21 cellular contexts compared by ENCODE assay signal in genomic region chr20:62493253-62493885, GRCh38. TPM values are rescaled to one million over a fixed set of nuclear protein-coding genes. Genes with fewer than 3 reads are reported as not detected.
A peak's percentile ranks its signal among the peaks of the same experiment; 100 is the strongest.
DNase-seq lines count a peak whose midpoint lies in the region; ATAC-seq, FAIRE-seq and TF ChIP-seq lines count a peak whose summit lies in the region.
"Had no signal": no experiment of that assay in that cellular context is flagged by ENCODE, and none has a peak within 500 bp of the region (broad histone marks: within the 10 kb centered on the region; RNA-seq: fewer than 3 reads in every experiment).

No MANE protein-coding gene starts in this region.

- H3K9me3 ChIP-seq in SK-N-SH (no peaks in the 10 kb centered on the region), HepG2 (ENCODE audit: low read length) (no peaks in the 10 kb centered on the region), aorta (ENCODE audit: control insufficient read depth, low read length) (no peaks in the 10 kb centered on the region), GM23248 (ENCODE audit: low read depth) (no peaks in the 10 kb centered on the region)

- BruUV-seq in HepG2 (replicated peaks; lab: Mats Ljungman, UMichigan), result no TSS peak

- in situ Hi-C loops in HepG2 (cut with HindIII; ENCODE audit: extremely low pct_ligation_motif_present, low pct_unique_long_range_greater_than_20kb), result loop anchor here (5.0 kb wide), 1 partner anchor 81 kb away; no protein-coding TSS in a partner anchor
- in situ Hi-C loops in GM23248 (cut with MboI), result no loop called here

- DNase-seq in SK-N-SH (peak; percentile 64), Right ventricle myocardium superior (no peak), HepG2 (ENCODE audit: low spot score) (no peak), aorta (no peak), NCI-H69 (lab: John Stamatoyannopoulos, UW) (no peak), GM23248 (no peak)
- DNase-seq in activated CD4-positive, alpha-beta T cell treated with anti-CD3 and anti-CD28 coated beads for 4 hours, result no peak
- DNase-seq: AML-193; CD4-positive, alpha-beta T cell; GF-D8; KG1; NCI-H1417; NCI-H187 treated with DMSO at 0.1 percent for 48 hours; NCI-H2227 treated with DMSO at 0.1 percent for 48 hours; NCI-H510A treated with DMSO at 0.1 percent for 48 hours; NCI-H82; OCI-M1; SIG-M5 had no signal

- intact Hi-C loops in Right ventricle myocardium superior (cut with DNase I) (no loop called here), HepG2 (cut with micrococcal nuclease; ENCODE audit: unreplicated experiment) (no loop called here), aorta (cut with DNase I) (no loop called here)

- no peaks in the 10 kb centered on the region for H3K79me2 ChIP-seq in SK-N-SH (ENCODE audit: insufficient read depth)
- no peaks in the 10 kb centered on the region for H3K79me2 ChIP-seq in HepG2 (ENCODE audit: insufficient read depth, low read length)
- H3K79me2 ChIP-seq in GM23248 (ENCODE audit: insufficient read depth), result no peaks in the 10 kb centered on the region

- H3K4me2 ChIP-seq in SK-N-SH, result no peak overlapping the region
- H3K4me2 ChIP-seq in HepG2 (ENCODE audit: low read depth, low read length), result no peak overlapping the region
- H3K4me2 ChIP-seq in GM23248 (ENCODE audit: unreplicated experiment), result no peak overlapping the region

- POLR2A ChIA-PET in SK-N-SH (lab: Yijun Ruan, JAX), result no interaction called here
- POLR2A ChIA-PET in HepG2 (lab: Yijun Ruan, JAX), result no interaction called here

- FAIRE-seq in HepG2 (lab: Jason Lieb, UNC), result no peak

- H3K4me3 ChIP-seq in SK-N-SH (ENCODE audit: low read depth in 2 of 2, low read length in 1 of 2) (no peak overlapping the region), HepG2 (replicated peaks in 1 of 3; ENCODE audit: insufficient read depth in 1 of 3, low read depth in 2 of 3, low read length in 3 of 3) (no peak overlapping the region), aorta (ENCODE audit: low read length in 2 of 2) (no peak overlapping the region), GM23248 (no peak overlapping the region)

- TF ChIP-seq EP300 in SK-N-SH (IDR thresholded peaks at IDR 0.05; ENCODE audit: borderline replicate concordance in 1 of 2, low read depth in 1 of 2, low read length in 1 of 2) (no peak), HepG2 (IDR thresholded peaks at IDR 0.05; ENCODE audit: low read depth in 2 of 2, low read length in 2 of 2) (no peak), HepG2 (CRISPR knock-in tag; IDR thresholded peaks at IDR 0.05; ENCODE audit: borderline replicate concordance) (no peak)

- H3K27ac ChIP-seq in SK-N-SH (ENCODE audit: low read depth in 2 of 2, low read length in 1 of 2) (no peak overlapping the region), HepG2 (ENCODE audit: extremely low read length, insufficient read depth, low read length) (no peak overlapping the region), aorta (ENCODE audit: low read depth in 1 of 2, low read length in 2 of 2) (no peak overlapping the region), GM23248 (no peak overlapping the region)
- H3K27ac ChIP-seq: 22Rv1 had no signal

- H3K4me1 ChIP-seq in SK-N-SH (ENCODE audit: control insufficient read depth in 1 of 2, insufficient read depth in 2 of 2, low read depth in 1 of 2, low read length in 1 of 2), result peaks cover 0 to 8% of the 10 kb centered on the region in 2 experiments; a peak in 1 of 4 replicates
- H3K4me1 ChIP-seq in HepG2 (ENCODE audit: insufficient read depth, low read length), result peaks cover 19% of the 10 kb centered on the region
- no peaks in the 10 kb centered on the region for H3K4me1 ChIP-seq in aorta (ENCODE audit: control insufficient read depth in 1 of 2, insufficient read depth in 2 of 2, low read length in 2 of 2)
- no peaks in the 10 kb centered on the region for H3K4me1 ChIP-seq in GM23248 (ENCODE audit: insufficient read depth)

- TF ChIP-seq RAD21 in SK-N-SH (IDR thresholded peaks at IDR 0.05; ENCODE audit: low read length), result no peak
- no peak for TF ChIP-seq RAD21 in HepG2 (CRISPR knock-in tag; IDR thresholded peaks at IDR 0.05)

- H4K20me1 ChIP-seq in SK-N-SH (ENCODE audit: insufficient read depth) (no peaks in the 10 kb centered on the region), HepG2 (ENCODE audit: insufficient read depth, low read length) (no peaks in the 10 kb centered on the region), GM23248 (ENCODE audit: insufficient read depth) (no peaks in the 10 kb centered on the region)

- no peaks in the 10 kb centered on the region for H3K36me3 ChIP-seq in SK-N-SH (replicated peaks in 1 of 2; ENCODE audit: control insufficient read depth in 1 of 2, insufficient read depth in 2 of 2, low read length in 1 of 2)
- H3K36me3 ChIP-seq in HepG2 (replicated peaks in 1 of 2; ENCODE audit: control insufficient read depth in 1 of 2, insufficient read depth in 2 of 2, low read length in 2 of 2), result no peaks in the 10 kb centered on the region
- no peaks in the 10 kb centered on the region for H3K36me3 ChIP-seq in aorta (ENCODE audit: control insufficient read depth in 1 of 2, insufficient read depth in 2 of 2, low read length in 1 of 2)
- no peaks in the 10 kb centered on the region for H3K36me3 ChIP-seq in GM23248 (ENCODE audit: low read depth)

- ATAC-seq in SK-N-SH treated with all-trans-retinoic acid at 6 μM for 48 hours (no peak), Right ventricle myocardium superior (ENCODE audit: poor library complexity) (peak; percentile 34), HepG2 (no peak), aorta (ENCODE audit: low FRiP score) (peak; percentile 4)

- 45% methylated on average over 10 of the region's 15 CpGs for WGBS in SK-N-SH (ENCODE audit: low lambda C conversion rate)
- 39% methylated on average over 10 of the region's 15 CpGs for WGBS in HepG2 (ENCODE audit: low lambda C conversion rate)
- WGBS in aorta, 2 donors, result 46 to 47% methylated on average over 15 of the region's 15 CpGs
- 55 to 60% methylated on average over 15 of the region's 15 CpGs for WGBS in GM23248 (ENCODE audit: low coverage in 1 of 2, low lambda C conversion rate in 2 of 2, missing lambda C conversion rate in 2 of 2), 2 experiments

- H3K9ac ChIP-seq in SK-N-SH (no peak overlapping the region), HepG2 (ENCODE audit: insufficient read depth, low read depth, low read length) (no peak overlapping the region), GM23248 (no peak overlapping the region)

- no peaks in the 10 kb centered on the region for H3K9me2 ChIP-seq in SK-N-SH
- H3K9me2 ChIP-seq in GM23248 (ENCODE audit: insufficient read depth), result no peaks in the 10 kb centered on the region

- H2AFZ ChIP-seq in SK-N-SH (ENCODE audit: low read depth) (no peak overlapping the region), HepG2 (ENCODE audit: low read length) (no peak overlapping the region), GM23248 (no peak overlapping the region)

- no peak for TF ChIP-seq POLR2A in HepG2 (IDR thresholded peaks at IDR 0.05; ENCODE audit: insufficient read depth in 1 of 2, low read depth in 2 of 2, low read length in 2 of 2)

- H3K27me3 ChIP-seq in SK-N-SH (ENCODE audit: insufficient read depth), result peaks cover 4% of the 10 kb centered on the region; the same call in 1 of the 2 replicates
- H3K27me3 ChIP-seq in HepG2 (ENCODE audit: control insufficient read depth in 1 of 2, insufficient read depth in 2 of 2, low read length in 2 of 2), result peaks cover 26 to 75% of the 10 kb centered on the region in 2 experiments
- H3K27me3 ChIP-seq in aorta (ENCODE audit: control insufficient read depth in 1 of 2, insufficient read depth in 2 of 2, low read length in 1 of 2), result no peaks in the 10 kb centered on the region
- peaks cover 10% of the 10 kb centered on the region for H3K27me3 ChIP-seq in GM23248 (replicated peaks; ENCODE audit: insufficient read depth)

- no peaks in the 10 kb centered on the region for H3F3A ChIP-seq in SK-N-SH (replicated peaks; ENCODE audit: insufficient read depth)
- no peaks in the 10 kb centered on the region for H3F3A ChIP-seq in GM23248 (ENCODE audit: insufficient read depth)

- TF ChIP-seq CTCF in SK-N-SH (IDR thresholded peaks at IDR 0.05), result no peak
- no peak for TF ChIP-seq CTCF in HepG2 (CRISPR knock-in tag; IDR thresholded peaks at IDR 0.05)

- CTCF ChIA-PET in SK-N-SH (lab: Yijun Ruan, JAX) (interaction anchor here (0.8 to 6.9 kb wide), 7 partner anchors 15 to 299 kb away, joined by 3 to 62 read pairs (median 9); partner anchors contain the start of gene GATA5), HepG2 (lab: Yijun Ruan, JAX; ENCODE audit: low intra/inter-chr PET ratio, low total read pairs) (no interaction called here)

TF ChIP-seq in SK-N-SH treated with all-trans-retinoic acid at 6 μM for 48 hours, 23 proteins besides CTCF, POLR2A, EP300 and RAD21 (continues in another document):
- no peak for TF ChIP-seq SNAI2 (CRISPR knock-in tag; IDR thresholded peaks at IDR 0.05)

RNA-seq across cellular contexts. Expression of gene GATA5, which starts 17.6 kb away (rescaled TPM):
- polyA plus RNA-seq in SK-N-SH (2012; rRNA removed) (not detected in 2 replicates), HepG2 (2011; rRNA removed) (0.12 and 0.18 TPM in 2 replicates), aorta (1 to 10 TPM in 1 of 2 donors, under 1 TPM in 1; 0.28 to 3.5 TPM), GM23248 (2016; fragmentation: Nextera tagmentation; extraction: Ambion mirVana) (not detected in 2 replicates)
- not detected in 2 replicates for polyA plus RNA-seq in SK-N-SH (2012; cell fraction: cytosol; rRNA removed)
- polyA plus RNA-seq in SK-N-SH (2012; cell fraction: nucleus; rRNA removed), result not detected in 2 replicates
- total RNA-seq in Right ventricle myocardium superior (1.7 TPM), HepG2 (2016; rRNA removed; fragmentation: Illumina TruSeq; extraction: Trizol) (0.20 and 0.39 TPM in 2 replicates), aorta (1 to 10 TPM in 1 of 2 donors, under 1 TPM in 1; 0.16 to 1.6 TPM)
- total RNA-seq in HepG2 (2016; cell fraction: cytosol; rRNA removed; fragmentation: Illumina TruSeq; extraction: Trizol; ENCODE audit: low read depth), result 0.09 and 0.10 TPM in 2 replicates
- 0.10 and 0.32 TPM in 2 replicates for total RNA-seq in HepG2 (2016; cell fraction: insoluble cytoplasmic fraction; rRNA removed; fragmentation: Illumina TruSeq; extraction: Trizol)
- total RNA-seq in HepG2 (2016; cell fraction: membrane; rRNA removed; fragmentation: Illumina TruSeq; extraction: Trizol), result 0.31 and 0.65 TPM in 2 replicates
- total RNA-seq in HepG2 (2016; cell fraction: nucleus; rRNA removed; fragmentation: Illumina TruSeq; extraction: Trizol), result 0.19 and 0.22 TPM in 2 replicates
- polyA plus RNA-seq in HepG2 (2011; cell fraction: cytosol; rRNA removed), result 0.10 and 0.19 TPM in 2 replicates
- polyA plus RNA-seq in HepG2 (2011; cell fraction: nucleus; rRNA removed), result 0.09 and 0.27 TPM in 2 replicates
- polyA plus RNA-seq in HepG2 (2012), result 0.05 and 0.16 TPM in 2 replicates
- polyA plus RNA-seq in HepG2 (2016; cell fraction: cytosol; fragmentation: Illumina TruSeq; extraction: Trizol; ENCODE audit: low read depth), result 0.26 and 0.33 TPM in 2 replicates
- polyA plus RNA-seq in HepG2 (2016; cell fraction: insoluble cytoplasmic fraction; fragmentation: Illumina TruSeq; extraction: Trizol; ENCODE audit: low read depth), result 0.29 and 0.56 TPM in 2 replicates
- 0.41 and 0.42 TPM in 2 replicates for polyA plus RNA-seq in HepG2 (2016; cell fraction: membrane; fragmentation: Illumina TruSeq; extraction: Trizol; ENCODE audit: low read depth)
- polyA plus RNA-seq in HepG2 (2016; cell fraction: nucleus; fragmentation: Illumina TruSeq; extraction: Trizol; ENCODE audit: insufficient read depth, low read depth), result 0.41 and 0.80 TPM in 2 replicates
- polyA minus RNA-seq in HepG2 (2011; rRNA and poly(A)+ RNA removed; ENCODE audit: low replicate concordance), result 0.18 TPM in 1 of 2 replicates, not detected in the other
- polyA minus RNA-seq in HepG2 (2011; cell fraction: cytosol; rRNA and poly(A)+ RNA removed), result not detected in 2 replicates
- polyA minus RNA-seq in HepG2 (2011; cell fraction: nucleus; rRNA and poly(A)+ RNA removed), result not detected in 2 replicates
- total RNA-seq in GM23248 (2014; rRNA removed; shearing (Covaris generic)), result not detected in 2 replicates
- total RNA-seq: CD4-positive, alpha-beta T cell; RPMI7951 had no signal

Comparison
In these comparisons a context has a peak if more than half of its experiments do, and no peak if none do; other contexts are left out.
1. ATAC-seq: peak in Right ventricle myocardium superior (single experiment) and aorta (single experiment); none in SK-N-SH treated with all-trans-retinoic acid at 6 μM for 48 hours (single experiment) and HepG2 (single experiment).